ENCODE assay signal across 1 cellular context in genomic region chr6:163415620-163416379, GRCh38.
TF ChIP-seq lines count a peak whose summit lies in the region.

No MANE protein-coding gene starts in this region.

TF ChIP-seq in GM12878, 131 proteins besides CTCF, POLR2A, EP300 and RAD21 (continued from another document and continues in another):
- TF ChIP-seq, protein P1, sequence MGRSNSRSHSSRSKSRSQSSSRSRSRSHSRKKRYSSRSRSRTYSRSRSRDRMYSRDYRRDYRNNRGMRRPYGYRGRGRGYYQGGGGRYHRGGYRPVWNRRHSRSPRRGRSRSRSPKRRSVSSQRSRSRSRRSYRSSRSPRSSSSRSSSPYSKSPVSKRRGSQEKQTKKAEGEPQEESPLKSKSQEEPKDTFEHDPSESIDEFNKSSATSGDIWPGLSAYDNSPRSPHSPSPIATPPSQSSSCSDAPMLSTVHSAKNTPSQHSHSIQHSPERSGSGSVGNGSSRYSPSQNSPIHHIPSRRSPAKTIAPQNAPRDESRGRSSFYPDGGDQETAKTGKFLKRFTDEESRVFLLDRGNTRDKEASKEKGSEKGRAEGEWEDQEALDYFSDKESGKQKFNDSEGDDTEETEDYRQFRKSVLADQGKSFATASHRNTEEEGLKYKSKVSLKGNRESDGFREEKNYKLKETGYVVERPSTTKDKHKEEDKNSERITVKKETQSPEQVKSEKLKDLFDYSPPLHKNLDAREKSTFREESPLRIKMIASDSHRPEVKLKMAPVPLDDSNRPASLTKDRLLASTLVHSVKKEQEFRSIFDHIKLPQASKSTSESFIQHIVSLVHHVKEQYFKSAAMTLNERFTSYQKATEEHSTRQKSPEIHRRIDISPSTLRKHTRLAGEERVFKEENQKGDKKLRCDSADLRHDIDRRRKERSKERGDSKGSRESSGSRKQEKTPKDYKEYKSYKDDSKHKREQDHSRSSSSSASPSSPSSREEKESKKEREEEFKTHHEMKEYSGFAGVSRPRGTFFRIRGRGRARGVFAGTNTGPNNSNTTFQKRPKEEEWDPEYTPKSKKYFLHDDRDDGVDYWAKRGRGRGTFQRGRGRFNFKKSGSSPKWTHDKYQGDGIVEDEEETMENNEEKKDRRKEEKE (IDR thresholded peaks at IDR 0.05) = no peak
- TF ChIP-seq NFIC (IDR thresholded peaks at IDR 0.05; ENCODE audit: low read depth, low read length) (no peak), ZNF217 (IDR thresholded peaks at IDR 0.05) (no peak), LARP7 (IDR thresholded peaks at IDR 0.05) (peak; percentile 64), DPF2 (IDR thresholded peaks at IDR 0.05) (peak; percentile 48; the same call in 1 of the 2 replicates), ZBTB33 (IDR thresholded peaks at IDR 0.05) (no peak), ZNF207 (IDR thresholded peaks at IDR 0.05; ENCODE audit: borderline replicate concordance) (no peak), SPI1 (IDR thresholded peaks at IDR 0.05; ENCODE audit: borderline replicate concordance, insufficient read depth, low read depth, low read length) (peak; percentile 40; the same call in 1 of the 2 replicates), ZNF622 (IDR thresholded peaks at IDR 0.05) (no peak), SMARCA5 (IDR thresholded peaks at IDR 0.05) (peak; percentile 20; the same call in 1 of the 2 replicates), MAX (IDR thresholded peaks at IDR 0.05; ENCODE audit: low read depth, low read length) (no peak), SIX5 (IDR thresholded peaks at IDR 0.05; ENCODE audit: low read depth, low read length, severe bottlenecking) (no peak), CREM (IDR thresholded peaks at IDR 0.05; ENCODE audit: low read depth) (no peak), ATF3 (IDR thresholded peaks at IDR 0.05; ENCODE audit: borderline replicate concordance, extremely low read depth, low read depth, low read length) (no peak), ZBTB40 (IDR thresholded peaks at IDR 0.05; ENCODE audit: borderline replicate concordance) (no peak), HDGF (IDR thresholded peaks at IDR 0.05) (no peak), IKZF1 (conservative IDR thresholded peaks at IDR 0.05) (peak; percentile 51; the same call in 1 of the 2 replicates), CHD2 (IDR thresholded peaks at IDR 0.05; ENCODE audit: borderline replicate concordance, low read depth, low read length) (peak; percentile 94), CBFB (IDR thresholded peaks at IDR 0.05; ENCODE audit: low read depth) (peak; percentile 42; the same call in 1 of the 2 replicates), IKZF2 (IDR thresholded peaks at IDR 0.05) (0 out of 4 replicates have a peak, but pooled peaks of 1 of the 2 experiments have one; percentile 27), YY1 (IDR thresholded peaks at IDR 0.05; ENCODE audit: low read depth, low read length) (0 out of 2 replicates have a peak, but pooled peaks have one; percentile 10), GATAD2B (conservative IDR thresholded peaks at IDR 0.05; ENCODE audit: low read depth) (peak; percentile 62), BACH1 (IDR thresholded peaks at IDR 0.05; ENCODE audit: borderline replicate concordance) (peak; percentile 50; the same call in 1 of the 2 replicates), MXI1 (IDR thresholded peaks at IDR 0.05; ENCODE audit: low read depth, low read length) (0 out of 2 replicates have a peak, but pooled peaks have one; percentile 7), NKRF (conservative IDR thresholded peaks at IDR 0.05) (peak; percentile 45; the same call in 1 of the 2 replicates), KLF5 (IDR thresholded peaks at IDR 0.05; ENCODE audit: partially characterized antibody) (no peak), RUNX3 (IDR thresholded peaks at IDR 0.05; ENCODE audit: low read length) (peak; percentile 62), ATF7 (IDR thresholded peaks at IDR 0.05; ENCODE audit: low read depth) (0 out of 2 replicates have a peak, but pooled peaks have one; percentile 13), EGR1 (IDR thresholded peaks at IDR 0.05; ENCODE audit: borderline replicate concordance in 1 of 2, low read depth in 2 of 2, low read length in 2 of 2) (0 out of 3 replicates have a peak, but pooled peaks of 1 of the 2 experiments have one; percentile 12), JUND (IDR thresholded peaks at IDR 0.05; ENCODE audit: low read depth, low read length) (no peak), MYB (IDR thresholded peaks at IDR 0.05; ENCODE audit: borderline replicate concordance, low read depth, low read length) (no peak), BHLHE40 (IDR thresholded peaks at IDR 0.05; ENCODE audit: borderline replicate concordance in 1 of 2, low read depth in 2 of 2, low read length in 1 of 2) (0 out of 4 replicates have a peak, but pooled peaks of 1 of the 2 experiments have one; percentile 19), TCF12 (IDR thresholded peaks at IDR 0.05; ENCODE audit: low read depth, low read length) (no peak), BMI1 (IDR thresholded peaks at IDR 0.05; ENCODE audit: borderline replicate concordance) (no peak), WRNIP1 (IDR thresholded peaks at IDR 0.05; ENCODE audit: borderline replicate concordance, low read depth, low read length) (no peak), POLR2AphosphoS5 (IDR thresholded peaks at IDR 0.05; ENCODE audit: low read length) (peak; percentile 55; the same call in 1 of the 2 replicates)
- TF ChIP-seq, protein P2, sequence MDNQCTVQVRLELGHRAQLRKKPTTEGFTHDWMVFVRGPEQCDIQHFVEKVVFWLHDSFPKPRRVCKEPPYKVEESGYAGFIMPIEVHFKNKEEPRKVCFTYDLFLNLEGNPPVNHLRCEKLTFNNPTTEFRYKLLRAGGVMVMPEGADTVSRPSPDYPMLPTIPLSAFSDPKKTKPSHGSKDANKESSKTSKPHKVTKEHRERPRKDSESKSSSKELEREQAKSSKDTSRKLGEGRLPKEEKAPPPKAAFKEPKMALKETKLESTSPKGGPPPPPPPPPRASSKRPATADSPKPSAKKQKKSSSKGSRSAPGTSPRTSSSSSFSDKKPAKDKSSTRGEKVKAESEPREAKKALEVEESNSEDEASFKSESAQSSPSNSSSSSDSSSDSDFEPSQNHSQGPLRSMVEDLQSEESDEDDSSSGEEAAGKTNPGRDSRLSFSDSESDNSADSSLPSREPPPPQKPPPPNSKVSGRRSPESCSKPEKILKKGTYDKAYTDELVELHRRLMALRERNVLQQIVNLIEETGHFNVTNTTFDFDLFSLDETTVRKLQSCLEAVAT (IDR thresholded peaks at IDR 0.05) = peak; percentile 39; the same call in 1 of the 2 replicates
- TF ChIP-seq, protein P3, sequence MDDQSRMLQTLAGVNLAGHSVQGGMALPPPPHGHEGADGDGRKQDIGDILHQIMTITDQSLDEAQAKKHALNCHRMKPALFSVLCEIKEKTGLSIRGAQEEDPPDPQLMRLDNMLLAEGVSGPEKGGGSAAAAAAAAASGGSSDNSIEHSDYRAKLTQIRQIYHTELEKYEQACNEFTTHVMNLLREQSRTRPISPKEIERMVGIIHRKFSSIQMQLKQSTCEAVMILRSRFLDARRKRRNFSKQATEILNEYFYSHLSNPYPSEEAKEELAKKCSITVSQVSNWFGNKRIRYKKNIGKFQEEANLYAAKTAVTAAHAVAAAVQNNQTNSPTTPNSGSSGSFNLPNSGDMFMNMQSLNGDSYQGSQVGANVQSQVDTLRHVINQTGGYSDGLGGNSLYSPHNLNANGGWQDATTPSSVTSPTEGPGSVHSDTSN (IDR thresholded peaks at IDR 0.05; ENCODE audit: insufficient replicate concordance, low read depth, low read length) = no peak
- TF ChIP-seq, protein P4, sequence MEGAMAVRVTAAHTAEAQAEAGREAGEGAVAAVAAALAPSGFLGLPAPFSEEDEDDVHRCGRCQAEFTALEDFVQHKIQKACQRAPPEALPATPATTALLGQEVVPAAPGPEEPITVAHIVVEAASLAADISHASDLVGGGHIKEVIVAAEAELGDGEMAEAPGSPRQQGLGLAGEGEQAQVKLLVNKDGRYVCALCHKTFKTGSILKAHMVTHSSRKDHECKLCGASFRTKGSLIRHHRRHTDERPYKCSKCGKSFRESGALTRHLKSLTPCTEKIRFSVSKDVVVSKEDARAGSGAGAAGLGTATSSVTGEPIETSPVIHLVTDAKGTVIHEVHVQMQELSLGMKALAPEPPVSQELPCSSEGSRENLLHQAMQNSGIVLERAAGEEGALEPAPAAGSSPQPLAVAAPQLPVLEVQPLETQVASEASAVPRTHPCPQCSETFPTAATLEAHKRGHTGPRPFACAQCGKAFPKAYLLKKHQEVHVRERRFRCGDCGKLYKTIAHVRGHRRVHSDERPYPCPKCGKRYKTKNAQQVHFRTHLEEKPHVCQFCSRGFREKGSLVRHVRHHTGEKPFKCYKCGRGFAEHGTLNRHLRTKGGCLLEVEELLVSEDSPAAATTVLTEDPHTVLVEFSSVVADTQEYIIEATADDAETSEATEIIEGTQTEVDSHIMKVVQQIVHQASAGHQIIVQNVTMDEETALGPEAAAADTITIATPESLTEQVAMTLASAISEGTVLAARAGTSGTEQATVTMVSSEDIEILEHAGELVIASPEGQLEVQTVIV (IDR thresholded peaks at IDR 0.05; ENCODE audit: borderline replicate concordance, partially characterized antibody) = no peak
- TF ChIP-seq, protein P5, sequence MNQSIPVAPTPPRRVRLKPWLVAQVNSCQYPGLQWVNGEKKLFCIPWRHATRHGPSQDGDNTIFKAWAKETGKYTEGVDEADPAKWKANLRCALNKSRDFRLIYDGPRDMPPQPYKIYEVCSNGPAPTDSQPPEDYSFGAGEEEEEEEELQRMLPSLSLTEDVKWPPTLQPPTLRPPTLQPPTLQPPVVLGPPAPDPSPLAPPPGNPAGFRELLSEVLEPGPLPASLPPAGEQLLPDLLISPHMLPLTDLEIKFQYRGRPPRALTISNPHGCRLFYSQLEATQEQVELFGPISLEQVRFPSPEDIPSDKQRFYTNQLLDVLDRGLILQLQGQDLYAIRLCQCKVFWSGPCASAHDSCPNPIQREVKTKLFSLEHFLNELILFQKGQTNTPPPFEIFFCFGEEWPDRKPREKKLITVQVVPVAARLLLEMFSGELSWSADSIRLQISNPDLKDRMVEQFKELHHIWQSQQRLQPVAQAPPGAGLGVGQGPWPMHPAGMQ (IDR thresholded peaks at IDR 0.05; ENCODE audit: borderline replicate concordance) = peak; percentile 9; the same call in 1 of the 2 replicates
